In genomic region chr7:117119192-117119924, GRCh38 we compare ENCODE assay signal across 9 cellular contexts.
DNase-seq lines count a peak whose midpoint lies in the region; ATAC-seq and TF ChIP-seq lines count a peak whose summit lies in the region.
"Had no signal": no experiment of that assay in that cellular context is flagged by ENCODE, and none has a peak within 500 bp of the region (broad histone marks: within the 10 kb centered on the region; RNA-seq: fewer than 3 reads in every experiment).

No MANE protein-coding gene starts in this region.

- H2BK5ac ChIP-seq in H9 (ENCODE audit: insufficient read length, low read length), result no peak overlapping the region

- H3K4ac ChIP-seq in H9 (ENCODE audit: low read depth, low read length), result no peak overlapping the region

- H4K91ac ChIP-seq in H9 (ENCODE audit: insufficient read length, low read depth, low read length), result no peak overlapping the region

- no peak overlapping the region for H3K23ac ChIP-seq in H9 (ENCODE audit: insufficient read length, low read depth, low read length)

- no peak overlapping the region for H3K56ac ChIP-seq in H9 (ENCODE audit: insufficient read length, low read depth, low read length)

- no peak overlapping the region for H3K4me3 Mint-ChIP-seq in CD4-positive, CD25-positive, alpha-beta regulatory T cell
- no peak overlapping the region; a peak in 1 of 5 replicates for H3K4me3 Mint-ChIP-seq in H9
- H3K4me3 Mint-ChIP-seq in activated CD4-positive, alpha-beta T cell treated with anti-CD3 and anti-CD28 coated beads, Interleukin-2, amount 10 ng/mL, durations not matched to agents 24 days and 14 days, result no peak overlapping the region
- H3K4me3 Mint-ChIP-seq: IgD-negative memory B cell had no signal

- H2BK20ac ChIP-seq in H9 (ENCODE audit: low read depth, low read length, poor library complexity, severe bottlenecking), result no peak overlapping the region

- DNase-seq in CD4-positive, CD25-positive, alpha-beta regulatory T cell, result peak; percentile 58 to 73 (median 71)
- DNase-seq in H9 (peak; percentile 58), NCI-H226 (peak; percentile 28), dorsolateral prefrontal cortex (peak in 8 of 10 donors; percentile 51 to 86 (median 68)), lower lobe of right lung (peak; percentile 69)
- DNase-seq in activated CD4-positive, alpha-beta T cell treated with anti-CD3 and anti-CD28 coated beads, Interleukin-2, amount 10 ng/mL, durations not matched to agents 24 days and 14 days, result peak; percentile 90
- DNase-seq in stimulated activated CD8-positive, alpha-beta memory T cell treated with anti-CD3 and anti-CD28 coated beads, Interleukin-12 subunit alpha, Interleukin-12 subunit beta, amount 100 ng/mL, for 4 hours (ENCODE audit: low read depth), result peak; percentile 17

- no peak overlapping the region for H3K14ac ChIP-seq in H9 (ENCODE audit: insufficient read depth, low read length)

- H3K79me2 ChIP-seq in H9 (ENCODE audit: insufficient read depth, low read length), result no peaks in the 10 kb centered on the region

- WGBS in H9 (ENCODE audit: extremely low coverage, insufficient read length, low lambda C conversion rate), result no CpG with 5 or more reads among the region's 7 CpGs

- peaks cover 0 to 1% (median 0%) of the 10 kb centered on the region in 7 donors for H3K9me3 Mint-ChIP-seq in CD4-positive, CD25-positive, alpha-beta regulatory T cell
- no peaks in the 10 kb centered on the region for H3K9me3 Mint-ChIP-seq in H9
- H3K9me3 Mint-ChIP-seq in activated CD4-positive, alpha-beta T cell treated with anti-CD3 and anti-CD28 coated beads, Interleukin-2, amount 10 ng/mL, durations not matched to agents 24 days and 14 days, result no peaks in the 10 kb centered on the region
- H3K9me3 Mint-ChIP-seq: IgD-negative memory B cell had no signal

- no peak overlapping the region for H2BK15ac ChIP-seq in H9 (ENCODE audit: low read depth, low read length)

- H3K27me3 Mint-ChIP-seq in CD4-positive, CD25-positive, alpha-beta regulatory T cell, result no peaks in the 10 kb centered on the region
- H3K27me3 Mint-ChIP-seq in H9 (ENCODE audit: low read depth), result no peaks in the 10 kb centered on the region; the same call in 1 of the 2 replicates
- H3K27me3 Mint-ChIP-seq in activated CD4-positive, alpha-beta T cell treated with anti-CD3 and anti-CD28 coated beads, Interleukin-2, amount 10 ng/mL, durations not matched to agents 24 days and 14 days, result peaks cover 26% of the 10 kb centered on the region
- H3K27me3 Mint-ChIP-seq: IgD-negative memory B cell had no signal

- peak in 1 of 2 donors; percentile 31 for ATAC-seq in CD4-positive, CD25-positive, alpha-beta regulatory T cell (ENCODE audit: low read depth in 2 of 2)
- ATAC-seq in lower lobe of right lung, result peak; percentile 76 to 77
- no peak for ATAC-seq in GM21390 (IDR thresholded peaks at IDR 0.05; ENCODE audit: unreplicated experiment)

- peak; percentile 95 for TF ChIP-seq CTCF in H9 (conservative IDR thresholded peaks at IDR 0.05)
- peak; percentile 66 to 98 (median 88) for TF ChIP-seq CTCF in dorsolateral prefrontal cortex (IDR thresholded peaks at IDR 0.05 in 54 of 56, conservative IDR thresholded peaks at IDR 0.05 in 2 of 56; ENCODE audit: low read depth in 1 of 56, partially characterized antibody in 56 of 56)
- peak; percentile 86 for TF ChIP-seq CTCF in lower lobe of right lung (IDR thresholded peaks at IDR 0.05)

- no peaks in the 10 kb centered on the region for H3K9me3 ChIP-seq in CD4-positive, CD25-positive, alpha-beta regulatory T cell (ENCODE audit: control insufficient read depth in 2 of 2, low read length in 2 of 2)
- H3K9me3 ChIP-seq in H9 (ENCODE audit: control insufficient read depth, low read depth, low read length) (no peaks in the 10 kb centered on the region), lower lobe of right lung (no peaks in the 10 kb centered on the region)

- no peak overlapping the region for H2AK5ac ChIP-seq in H9 (ENCODE audit: insufficient read length, low read length)

- H2AFZ ChIP-seq in H9 (ENCODE audit: low read length), result no peak overlapping the region

- H3K79me1 ChIP-seq in H9 (ENCODE audit: insufficient read depth, low read depth, low read length, poor library complexity, severe bottlenecking), result no peaks in the 10 kb centered on the region

- H4K5ac ChIP-seq in H9 (ENCODE audit: insufficient read length, low read depth, low read length), result no peak overlapping the region

- H3K4me1 Mint-ChIP-seq in CD4-positive, CD25-positive, alpha-beta regulatory T cell, result peaks cover 0 to 7% (median 0%) of the 10 kb centered on the region in 4 donors
- peaks cover 7 to 18% of the 10 kb centered on the region in 2 experiments for H3K4me1 Mint-ChIP-seq in H9
- no peaks in the 10 kb centered on the region for H3K4me1 Mint-ChIP-seq in activated CD4-positive, alpha-beta T cell treated with anti-CD3 and anti-CD28 coated beads, Interleukin-2, amount 10 ng/mL, durations not matched to agents 24 days and 14 days

- no peaks in the 10 kb centered on the region for H3K23me2 ChIP-seq in H9 (ENCODE audit: insufficient read length, low read depth, low read length, poor library complexity, severe bottlenecking)

- H4K20me1 ChIP-seq in H9 (ENCODE audit: control insufficient read depth, insufficient read depth, insufficient read length), result no peaks in the 10 kb centered on the region

- no peaks in the 10 kb centered on the region for H3K27me3 ChIP-seq in CD4-positive, CD25-positive, alpha-beta regulatory T cell (ENCODE audit: control insufficient read depth, insufficient read depth, low read length)
- H3K27me3 ChIP-seq in H9 (ENCODE audit: insufficient read depth, low read length) (no peaks in the 10 kb centered on the region), dorsolateral prefrontal cortex (no peaks in the 10 kb centered on the region), lower lobe of right lung (ENCODE audit: low read depth) (no peaks in the 10 kb centered on the region)

- peaks cover 3% of the 10 kb centered on the region for H3K4me1 ChIP-seq in CD4-positive, CD25-positive, alpha-beta regulatory T cell (ENCODE audit: control insufficient read depth, insufficient read depth, low read length, poor library complexity, severe bottlenecking)
- H3K4me1 ChIP-seq in H9 (ENCODE audit: insufficient read depth, low read length) (no peaks in the 10 kb centered on the region), lower lobe of right lung (peaks cover 7% of the 10 kb centered on the region)

- intact Hi-C loops in activated CD4-positive, alpha-beta T cell treated with anti-CD3 and anti-CD28 coated beads, Interleukin-2, amount 10 ng/mL, durations not matched to agents 24 days and 14 days (cut with micrococcal nuclease), result loop anchor here (1.0 to 2.0 kb wide), 3 partner anchors 131 to 189 kb away; no protein-coding TSS in a partner anchor
- intact Hi-C loops in dorsolateral prefrontal cortex (cut with DNase I), result loop anchor here (2.0 to 5.0 kb wide), 3 partner anchors 132 to 187 kb away; no protein-coding TSS in a partner anchor
- intact Hi-C loops in lower lobe of right lung (cut with DNase I), result loop anchor here (5.0 to 10.0 kb wide), 2 partner anchors 132 to 185 kb away; no protein-coding TSS in a partner anchor

- H3K27ac ChIP-seq in CD4-positive, CD25-positive, alpha-beta regulatory T cell (ENCODE audit: insufficient read depth, low read length, poor library complexity, severe bottlenecking), result no peak overlapping the region
- H3K27ac ChIP-seq in H9 (ENCODE audit: insufficient read length, low read depth, low read length) (no peak overlapping the region), dorsolateral prefrontal cortex (peak overlapping the region in 2 of 59 donors; percentile 23 to 95), lower lobe of right lung (no peak overlapping the region)

- no peak overlapping the region for H4K8ac ChIP-seq in H9 (replicated peaks; ENCODE audit: insufficient read length, low read depth, low read length)

- no peak overlapping the region for H2BK12ac ChIP-seq in H9 (ENCODE audit: insufficient read length, low read depth, low read length)

- no peaks in the 10 kb centered on the region for H3K36me3 Mint-ChIP-seq in CD4-positive, CD25-positive, alpha-beta regulatory T cell
- H3K36me3 Mint-ChIP-seq in H9 (ENCODE audit: insufficient read depth in 1 of 3, low read depth in 3 of 3), result no peaks in the 10 kb centered on the region
- H3K36me3 Mint-ChIP-seq in activated CD4-positive, alpha-beta T cell treated with anti-CD3 and anti-CD28 coated beads, Interleukin-2, amount 10 ng/mL, durations not matched to agents 24 days and 14 days (ENCODE audit: low read depth), result no peaks in the 10 kb centered on the region
- H3K36me3 Mint-ChIP-seq: IgD-negative memory B cell had no signal

- H3T11ph ChIP-seq in H9 (ENCODE audit: low read length), result no peak overlapping the region

- no peak overlapping the region for H3K4me3 ChIP-seq in CD4-positive, CD25-positive, alpha-beta regulatory T cell (ENCODE audit: low read depth, low read length)
- H3K4me3 ChIP-seq in dorsolateral prefrontal cortex, result no peak overlapping the region
- H3K4me3 ChIP-seq in lower lobe of right lung, result no peak overlapping the region

- no peak overlapping the region for H3K9ac ChIP-seq in H9 (ENCODE audit: extremely low read depth, insufficient read length, low read length)

- H3K36me3 ChIP-seq in CD4-positive, CD25-positive, alpha-beta regulatory T cell (ENCODE audit: control insufficient read depth, insufficient read depth, low read length), result no peaks in the 10 kb centered on the region
- peaks cover 6% of the 10 kb centered on the region for H3K36me3 ChIP-seq in lower lobe of right lung

- H3K27ac Mint-ChIP-seq in CD4-positive, CD25-positive, alpha-beta regulatory T cell, result no peak overlapping the region
- no peak overlapping the region for H3K27ac Mint-ChIP-seq in H9
- no peak overlapping the region for H3K27ac Mint-ChIP-seq in activated CD4-positive, alpha-beta T cell treated with anti-CD3 and anti-CD28 coated beads, Interleukin-2, amount 10 ng/mL, durations not matched to agents 24 days and 14 days
- H3K27ac Mint-ChIP-seq: IgD-negative memory B cell had no signal

- peak overlapping the region; percentile 64 for H3K4me2 ChIP-seq in H9 (ENCODE audit: insufficient read depth, insufficient read length, low read length)

- no peak overlapping the region for H3K18ac ChIP-seq in H9 (ENCODE audit: insufficient read length, low read depth, low read length)

- no peak overlapping the region for H2BK120ac ChIP-seq in H9 (ENCODE audit: low read depth, low read length, poor library complexity, severe bottlenecking)

Comparison
In these comparisons a context has a peak if more than half of its experiments do, and no peak if none do; other contexts are left out.
1. DNase-seq: peak in every context shown above with its lines; median percentile 90 in activated CD4-positive, alpha-beta T cell treated with anti-CD3 and anti-CD28 coated beads, Interleukin-2, amount 10 ng/mL, durations not matched to agents 24 days and 14 days; 71 in CD4-positive, CD25-positive, alpha-beta regulatory T cell; 69 in lower lobe of right lung; 68 in dorsolateral prefrontal cortex; 58 in H9; 28 in NCI-H226; 17 in stimulated activated CD8-positive, alpha-beta memory T cell treated with anti-CD3 and anti-CD28 coated beads, Interleukin-12 subunit alpha, Interleukin-12 subunit beta, amount 100 ng/mL, for 4 hours.